In genomic region chr7:76329479-76329878, GRCh38 we compare ENCODE assay signal across 21 cellular contexts.
"Had no signal": no experiment of that assay in that cellular context is flagged by ENCODE, and none has a peak within 500 bp of the region (broad histone marks: within the 10 kb centered on the region; RNA-seq: fewer than 3 reads in every experiment).

No MANE protein-coding gene starts in this region.

- DNase-seq: activated CD4-positive, alpha-beta T cell treated with anti-CD3 and anti-CD28 coated beads for 36 hours; activated CD4-positive, alpha-beta T cell treated with anti-CD3 and anti-CD28 coated beads, Interleukin-2, amount 50 U/mL, for 48 hours; activated naive CD4-positive, alpha-beta T cell; activated T-cell treated with anti-CD3 and anti-CD28 coated beads for 4 hours; cortex of kidney; mesendoderm; naive thymus-derived CD4-positive, alpha-beta T cell; stimulated activated CD4-positive, alpha-beta T cell treated with anti-CD3 and anti-CD28 coated beads, Interleukin-12 subunit alpha, Interleukin-12 subunit beta, amount 100 ng/mL, for 4 hours; stimulated activated CD4-positive, alpha-beta T cell treated with anti-CD3 and anti-CD28 coated beads, Interleukin-2, amount 100 ng/mL, for 24 hours; stimulated activated naive CD8-positive, alpha-beta T cell treated with anti-CD3 and anti-CD28 coated beads, Interleukin-15, amount 100 ng/mL, for 72 hours; SW 1271; T-helper 2 cell; trophoblast cell had no signal

- ATAC-seq: activated CD4-positive, alpha-beta T cell treated with anti-CD3 and anti-CD28 coated beads for 36 hours; activated T-helper 17 cell treated with anti-CD3 and anti-CD28 coated beads, Interleukin-2, amount 50 U/mL, for 72 hours; esophagus mucosa; gastroesophageal sphincter; naive thymus-derived CD4-positive, alpha-beta T cell; stimulated activated naive CD8-positive, alpha-beta T cell treated with anti-CD3 and anti-CD28 coated beads, Interleukin-15, amount 100 ng/mL, for 72 hours; WTC11 had no signal

- H3K9me3 ChIP-seq: ascending aorta, breast epithelium, gastroesophageal sphincter, vagina had no signal

- H3K27me3 ChIP-seq: ascending aorta, breast epithelium, gastroesophageal sphincter, vagina had no signal

- H3K27me3 Mint-ChIP-seq: activated CD4-positive, alpha-beta T cell treated with anti-CD3 and anti-CD28 coated beads for 36 hours; activated T-helper 17 cell treated with anti-CD3 and anti-CD28 coated beads, Interleukin-2, amount 50 U/mL, for 72 hours; naive thymus-derived CD4-positive, alpha-beta T cell; stimulated activated naive CD8-positive, alpha-beta T cell treated with anti-CD3 and anti-CD28 coated beads, Interleukin-15, amount 100 ng/mL, for 72 hours had no signal

- H3K4me3 Mint-ChIP-seq: activated CD4-positive, alpha-beta T cell treated with anti-CD3 and anti-CD28 coated beads for 36 hours; activated T-helper 17 cell treated with anti-CD3 and anti-CD28 coated beads, Interleukin-2, amount 50 U/mL, for 72 hours; naive thymus-derived CD4-positive, alpha-beta T cell; stimulated activated naive CD8-positive, alpha-beta T cell treated with anti-CD3 and anti-CD28 coated beads, Interleukin-15, amount 100 ng/mL, for 72 hours; WTC11 had no signal

- H3K9me3 Mint-ChIP-seq: activated T-helper 17 cell treated with anti-CD3 and anti-CD28 coated beads, Interleukin-2, amount 50 U/mL, for 72 hours; stimulated activated naive CD8-positive, alpha-beta T cell treated with anti-CD3 and anti-CD28 coated beads, Interleukin-15, amount 100 ng/mL, for 72 hours; WTC11 had no signal

- H3K4me3 ChIP-seq: ascending aorta, breast epithelium, gastroesophageal sphincter, vagina had no signal

- H3K27ac ChIP-seq: ascending aorta, breast epithelium, gastroesophageal sphincter, parathyroid adenoma, vagina had no signal

- H3K36me3 ChIP-seq: breast epithelium had no signal
